In genomic region chr12:52951126-52951525, GRCh38 we compare ENCODE assay signal across 18 cellular contexts. TPM values are rescaled to one million over a fixed set of nuclear protein-coding genes. Genes with fewer than 3 reads are reported as not detected.
DNase-seq lines count a peak whose midpoint lies in the region; ATAC-seq, FAIRE-seq and TF ChIP-seq lines count a peak whose summit lies in the region.
"Had no signal": no experiment of that assay in that cellular context is flagged by ENCODE, and none has a peak within 500 bp of the region (broad histone marks: within the 10 kb centered on the region; RNA-seq: fewer than 3 reads in every experiment).

No MANE protein-coding gene starts in this region.

- H3K9me1 ChIP-seq in K562 (ENCODE audit: control insufficient read depth, insufficient read depth, low read length) = peaks cover 4% of the 10 kb centered on the region

- intact Hi-C loops in K562 (cut with micrococcal nuclease) = loop anchor here (2.0 kb wide), 1 partner anchor 56 kb away; the partner anchor contains the start of gene EIF4B
- intact Hi-C loops in kidney (cut with DNase I) = no loop called here
- intact Hi-C loops in aorta (cut with DNase I) = no loop called here

- peak; percentile 49 for DNase-seq in HT-29 (ENCODE audit: low spot score)
- DNase-seq in K562 (ENCODE audit: extremely low read depth in 1 of 4, low spot score in 3 of 4) = no peak
- DNase-seq in kidney = no peak
- DNase-seq in small intestine = no peak
- DNase-seq in NCI-H1417 treated with DMSO at 0.1 percent for 48 hours (lab: John Stamatoyannopoulos, UW) = no peak
- DNase-seq in SHP77 treated with DMSO at 0.1 percent for 48 hours (lab: John Stamatoyannopoulos, UW) = no peak
- no peak for DNase-seq in aorta
- DNase-seq: activated CD4-positive, alpha-beta T cell treated with anti-CD3 and anti-CD28 coated beads for 36 hours; activated T-cell treated with anti-CD3 and anti-CD28 coated beads, Interleukin-2, amount 50 U/mL, for 1 hour; DMS79 treated with DMSO at 0.1 percent for 48 hours; Karpas-422; NCI-H1694 treated with DMSO at 0.1 percent for 48 hours; NCI-H510A had no signal

- ATAC-seq in K562 (no peak), HG03442 (IDR thresholded peaks at IDR 0.05; ENCODE audit: unreplicated experiment) (no peak), aorta (ENCODE audit: low FRiP score) (no peak)
- ATAC-seq: activated CD4-positive, alpha-beta T cell treated with anti-CD3 and anti-CD28 coated beads for 36 hours had no signal

- H3K4me1 ChIP-seq in K562 (replicated peaks in 1 of 2; ENCODE audit: control insufficient read depth in 2 of 2, insufficient read depth in 2 of 2, low read length in 2 of 2) = peaks cover 39 to 48% of the 10 kb centered on the region in 2 experiments
- H3K4me1 ChIP-seq in kidney (ENCODE audit: control insufficient read depth in 1 of 2, insufficient read depth in 1 of 2, low read depth in 1 of 2, low read length in 2 of 2) = peaks cover 0 to 21% of the 10 kb centered on the region in 2 donors
- H3K4me1 ChIP-seq in small intestine (ENCODE audit: control insufficient read depth in 2 of 2, insufficient read depth in 1 of 2, low read depth in 1 of 2, low read length in 1 of 2) = peaks cover 0 to 3% of the 10 kb centered on the region in 2 donors
- no peaks in the 10 kb centered on the region for H3K4me1 ChIP-seq in aorta (ENCODE audit: control insufficient read depth in 1 of 2, insufficient read depth in 2 of 2, low read length in 2 of 2)
- H3K4me1 ChIP-seq: BLaER1 treated with 17β-estradiol and CSF1 and Interleukin-3, amounts not matched to agents 10 nM and 100 nM had no signal

- H3K27ac ChIP-seq in K562 (ENCODE audit: extremely low read depth, low read depth, low read length) (peak overlapping the region; percentile 100; the same call in 2 of the 3 replicates), kidney (ENCODE audit: low read depth in 2 of 2, low read length in 2 of 2) (no peak overlapping the region), small intestine (ENCODE audit: low read depth in 1 of 2, low read length in 1 of 2) (peak overlapping the region; percentile 91 to 99), aorta (ENCODE audit: low read depth in 1 of 2, low read length in 2 of 2) (no peak overlapping the region)
- H3K27ac ChIP-seq: BLaER1 treated with 17β-estradiol and CSF1 and Interleukin-3, amounts not matched to agents 10 nM and 100 nM had no signal

- H3K27me3 ChIP-seq in K562 (ENCODE audit: control insufficient read depth in 2 of 2, insufficient read depth in 2 of 2, low read length in 2 of 2) = no peaks in the 10 kb centered on the region
- H3K27me3 ChIP-seq in small intestine (ENCODE audit: control insufficient read depth in 2 of 2, insufficient read depth in 2 of 2, low read length in 2 of 2) = peaks cover 0 to 4% of the 10 kb centered on the region in 2 donors
- H3K27me3 ChIP-seq in aorta (ENCODE audit: control insufficient read depth in 1 of 2, insufficient read depth in 2 of 2, low read length in 1 of 2) = no peaks in the 10 kb centered on the region

- TF ChIP-seq POLR2A in K562 (conservative IDR thresholded peaks at IDR 0.05) = no peak

- H4K20me1 ChIP-seq in K562 (replicated peaks; ENCODE audit: control insufficient read depth, insufficient read depth, low read length) = peaks cover 6% of the 10 kb centered on the region
- H4K20me1 ChIP-seq: BLaER1 treated with 17β-estradiol and CSF1 and Interleukin-3, amounts not matched to agents 10 nM and 100 nM had no signal

- H3K4me3 ChIP-seq in K562 (peak overlapping the region; percentile 99; the same call in 1 of the 2 replicates), kidney (ENCODE audit: low read length in 2 of 2) (peak overlapping the region; percentile 68 to 92), small intestine (ENCODE audit: low read depth in 1 of 2, low read length in 2 of 2) (peak overlapping the region in 1 of 2 donors; percentile 57), aorta (ENCODE audit: low read length in 2 of 2) (no peak overlapping the region)
- H3K4me3 ChIP-seq: BLaER1 treated with 17β-estradiol and CSF1 and Interleukin-3, amounts not matched to agents 10 nM and 100 nM had no signal

- BruUV-seq in K562 (replicated peaks; lab: Mats Ljungman, UMichigan) = no TSS peak

- TF ChIP-seq RAD21 in K562 (CRISPR knock-in tag; conservative IDR thresholded peaks at IDR 0.05 in 1 of 2, IDR thresholded peaks at IDR 0.05 in 1 of 2) = no peak

- TF ChIP-seq EP300 in K562 (IDR thresholded peaks at IDR 0.05; ENCODE audit: low read length) = no peak

- H3K4me2 ChIP-seq in K562 (ENCODE audit: insufficient read depth, low read length) = peak overlapping the region; percentile 100
- H3K4me2 ChIP-seq: BLaER1 treated with 17β-estradiol and CSF1 and Interleukin-3, amounts not matched to agents 10 nM and 100 nM had no signal

- in situ Hi-C loops in K562 (cut with MboI) = loop anchor here (5.0 kb wide), 1 partner anchor 44 kb away; the partner anchor contains the start of gene KRT8

- no peak for FAIRE-seq in K562 (lab: Jason Lieb, UNC)
- FAIRE-seq in kidney (lab: Jason Lieb, UNC) = no peak
- no peak for FAIRE-seq in small intestine (lab: Jason Lieb, UNC)
- FAIRE-seq: colon, H54 had no signal

- 90% methylated on average over 1 of the region's 1 CpG for WGBS in K562 (ENCODE audit: insufficient coverage, low coverage, missing lambda C conversion rate)
- WGBS in small intestine, 3 donors = 41 to 77% (median 42%) methylated on average over 1 of the region's 1 CpG
- 96 to 100% methylated on average over 1 of the region's 1 CpG for WGBS in aorta, 2 donors

- POLR2A ChIA-PET in K562 (lab: Yijun Ruan, JAX) = interaction anchor here (0.6 to 4.3 kb wide), 10 partner anchors 9 to 74 kb away, joined by 3 to 35 read pairs (median 5); partner anchors contain the start of gene KRT8

- H3K9ac ChIP-seq in K562 (ENCODE audit: insufficient read depth in 1 of 2, low read depth in 2 of 2, low read length in 2 of 2) (peak overlapping the region; percentile 85 to 100), kidney (ENCODE audit: low read length in 2 of 2) (peak overlapping the region; percentile 24 to 93)
- H3K9ac ChIP-seq: BLaER1 treated with 17β-estradiol and CSF1 and Interleukin-3, amounts not matched to agents 10 nM and 100 nM had no signal

- H3K9me3 ChIP-seq in K562 (replicated peaks; ENCODE audit: control insufficient read depth, insufficient read depth, low read depth, low read length) (no peaks in the 10 kb centered on the region), kidney (ENCODE audit: control insufficient read depth in 1 of 2, low read length in 2 of 2) (no peaks in the 10 kb centered on the region), small intestine (ENCODE audit: control insufficient read depth, low read depth) (no peaks in the 10 kb centered on the region), aorta (ENCODE audit: control insufficient read depth, low read length) (no peaks in the 10 kb centered on the region)
- H3K9me3 ChIP-seq: BLaER1 treated with 17β-estradiol and CSF1 and Interleukin-3, amounts not matched to agents 10 nM and 100 nM had no signal

- no peak overlapping the region for H2AFZ ChIP-seq in K562 (ENCODE audit: low read depth, low read length)

- TF ChIP-seq CTCF in K562 (IDR thresholded peaks at IDR 0.05 in 2 of 3, conservative IDR thresholded peaks at IDR 0.05 in 1 of 3; ENCODE audit: insufficient read depth in 2 of 3, low read depth in 1 of 3, low read length in 3 of 3) (no peak), kidney (IDR thresholded peaks at IDR 0.05; ENCODE audit: borderline replicate concordance, extremely low read depth, insufficient read depth) (no peak)

- H3K36me3 ChIP-seq in K562 (ENCODE audit: control insufficient read depth, insufficient read depth, low read length) (peaks cover 46% of the 10 kb centered on the region), kidney (ENCODE audit: control insufficient read depth in 1 of 2, insufficient read depth in 2 of 2, low read length in 2 of 2) (peaks cover 3 to 16% of the 10 kb centered on the region in 2 donors), small intestine (ENCODE audit: control insufficient read depth in 2 of 2, insufficient read depth in 2 of 2, low read length in 2 of 2) (peaks cover 0 to 7% of the 10 kb centered on the region in 2 donors), aorta (ENCODE audit: control insufficient read depth in 1 of 2, insufficient read depth in 2 of 2, low read length in 1 of 2) (no peaks in the 10 kb centered on the region)
- H3K36me3 ChIP-seq: BLaER1 treated with 17β-estradiol and CSF1 and Interleukin-3, amounts not matched to agents 10 nM and 100 nM had no signal

- CTCF ChIA-PET in K562 (lab: Yijun Ruan, JAX; ENCODE audit: low intra/inter-chr PET ratio) = interaction anchor here (1.6 kb wide), 1 partner anchor 47 kb away, joined by 4 read pairs; no protein-coding TSS in a partner anchor

- peaks cover 48% of the 10 kb centered on the region for H3K79me2 ChIP-seq in K562 (ENCODE audit: control insufficient read depth, insufficient read depth, low read length)

RNA-seq across cellular contexts. Expression of gene KRT18, which starts 2.2 kb away (rescaled TPM):
- total RNA-seq in HT-29 (2014; rRNA removed; shearing (Covaris generic)) = 9,796 and 10,041 TPM in 2 replicates
- 104 and 217 TPM in 2 replicates for total RNA-seq in K562 (2011; cell fraction: chromatin; rRNA removed; ENCODE audit: low replicate concordance)
- total RNA-seq in K562 (2011; cell fraction: nucleolus; rRNA removed) = 123 and 155 TPM in 2 replicates
- total RNA-seq in K562 (2011; cell fraction: nucleoplasm; rRNA removed) = 141 and 184 TPM in 2 replicates
- total RNA-seq in K562 (2014; rRNA removed) (486 and 561 TPM in 2 replicates), K562 (2014; rRNA removed; fragmentation: Illumina TruSeq; extraction: Trizol) (206 and 246 TPM in 2 replicates), K562 (2015; rRNA removed; fragmentation: Illumina TruSeq; extraction: Trizol) (279 and 281 TPM in 2 replicates), K562 (2021) (332 and 346 TPM in 2 replicates), kidney (386 TPM), aorta (1 to 10 TPM; 3.9 to 9.0 TPM)
- polyA plus RNA-seq in K562 (2011; rRNA removed) (349 and 358 TPM in 2 replicates), K562 (2014; fragmentation: Illumina TruSeq; extraction: Trizol) (323 and 346 TPM in 2 replicates), K562 (2014; fragmentation: Nextera tagmentation; extraction: Ambion mirVana) (10 to 100 TPM; 26.3 to 34.2 TPM), K562 (2014; rRNA removed) (231 and 235 TPM in 2 replicates), kidney (ENCODE audit: insufficient read depth, low read depth, low replicate concordance) (245 TPM), small intestine (100 to 1,000 TPM; 484 to 728 (median 496) TPM), aorta (10 to 100 TPM; 15.8 to 54.1 TPM)
- 448 and 603 TPM in 2 replicates for polyA plus RNA-seq in K562 (2011; cell fraction: cytosol; rRNA removed)
- 384 and 542 TPM in 2 replicates for polyA plus RNA-seq in K562 (2011; cell fraction: nucleus; rRNA removed)
- 369 and 519 TPM in 2 replicates for polyA plus RNA-seq in K562 (2012)
- 306 and 320 TPM in 2 replicates for polyA minus RNA-seq in K562 (2011; rRNA and poly(A)+ RNA removed)
- polyA minus RNA-seq in K562 (2011; cell fraction: cytosol; rRNA and poly(A)+ RNA removed) = 439 and 476 TPM in 2 replicates
- 86.2 and 137 TPM in 2 replicates for polyA minus RNA-seq in K562 (2011; cell fraction: nucleus; rRNA and poly(A)+ RNA removed)

RNA-seq across cellular contexts. Expression of gene KRT8, which starts 46.2 kb away (rescaled TPM):
- total RNA-seq in HT-29 (2014; rRNA removed; shearing (Covaris generic)) = 5,686 and 5,723 TPM in 2 replicates
- 132 and 303 TPM in 2 replicates for total RNA-seq in K562 (2011; cell fraction: chromatin; rRNA removed; ENCODE audit: low replicate concordance)
- 225 and 301 TPM in 2 replicates for total RNA-seq in K562 (2011; cell fraction: nucleolus; rRNA removed)
- total RNA-seq in K562 (2011; cell fraction: nucleoplasm; rRNA removed) = 196 and 242 TPM in 2 replicates
- 262 and 326 TPM in 2 replicates for total RNA-seq in K562 (2014; rRNA removed)
- total RNA-seq in K562 (2014; rRNA removed; fragmentation: Illumina TruSeq; extraction: Trizol) = 157 and 159 TPM in 2 replicates
- total RNA-seq in K562 (2015; rRNA removed; fragmentation: Illumina TruSeq; extraction: Trizol) = 193 and 197 TPM in 2 replicates
- 364 and 392 TPM in 2 replicates for total RNA-seq in K562 (2021)
- 616 and 661 TPM in 2 replicates for polyA plus RNA-seq in K562 (2011; rRNA removed)
- polyA plus RNA-seq in K562 (2011; cell fraction: cytosol; rRNA removed) = 730 and 1,428 TPM in 2 replicates
- 253 and 293 TPM in 2 replicates for polyA plus RNA-seq in K562 (2011; cell fraction: nucleus; rRNA removed)
- 420 and 432 TPM in 2 replicates for polyA plus RNA-seq in K562 (2012)
- polyA plus RNA-seq in K562 (2014; fragmentation: Illumina TruSeq; extraction: Trizol) = 260 and 315 TPM in 2 replicates
- 10 to 100 TPM; 41.5 to 49.8 TPM for polyA plus RNA-seq in K562 (2014; fragmentation: Nextera tagmentation; extraction: Ambion mirVana)
- polyA plus RNA-seq in K562 (2014; rRNA removed) = 388 and 435 TPM in 2 replicates
- polyA minus RNA-seq in K562 (2011; rRNA and poly(A)+ RNA removed) = 930 and 1,077 TPM in 2 replicates
- polyA minus RNA-seq in K562 (2011; cell fraction: cytosol; rRNA and poly(A)+ RNA removed) = 578 and 629 TPM in 2 replicates
- 134 and 183 TPM in 2 replicates for polyA minus RNA-seq in K562 (2011; cell fraction: nucleus; rRNA and poly(A)+ RNA removed)
- 546 TPM for total RNA-seq in kidney
- polyA plus RNA-seq in kidney (ENCODE audit: insufficient read depth, low read depth, low replicate concordance) = 333 TPM
- 1,000 to 10,000 TPM; 2,417 to 3,002 (median 2,429) TPM for polyA plus RNA-seq in small intestine
- 100 to 1,000 TPM in 1 of 2 donors, 10 to 100 TPM in 1; 34.5 to 102 TPM for total RNA-seq in aorta
- polyA plus RNA-seq in aorta = 100 to 1,000 TPM in 1 of 2 donors, 10 to 100 TPM in 1; 39.4 to 323 TPM
- total RNA-seq: T-helper 1 cell treated with Interleukin-12 subunit alpha and Interleukin-12 subunit beta and Interleukin-4 antibody, amounts not matched to agents 30 ng/mL and 1 ng/mL, for 36 hours had no signal

RNA-seq across cellular contexts. Expression of gene EIF4B, which starts 55.1 kb away (rescaled TPM):
- 401 and 417 TPM in 2 replicates for total RNA-seq in HT-29 (2014; rRNA removed; shearing (Covaris generic))
- 260 and 374 TPM in 2 replicates for total RNA-seq in K562 (2011; cell fraction: chromatin; rRNA removed; ENCODE audit: low replicate concordance)
- 137 and 149 TPM in 2 replicates for total RNA-seq in K562 (2011; cell fraction: nucleolus; rRNA removed)
- total RNA-seq in K562 (2011; cell fraction: nucleoplasm; rRNA removed) = 211 and 264 TPM in 2 replicates
- total RNA-seq in K562 (2014; rRNA removed) (617 and 636 TPM in 2 replicates), K562 (2014; rRNA removed; fragmentation: Illumina TruSeq; extraction: Trizol) (669 and 710 TPM in 2 replicates), K562 (2015; rRNA removed; fragmentation: Illumina TruSeq; extraction: Trizol) (624 and 636 TPM in 2 replicates), K562 (2021) (535 and 617 TPM in 2 replicates), kidney (417 TPM), aorta (100 to 1,000 TPM; 353 to 439 TPM)
- polyA plus RNA-seq in K562 (2011; rRNA removed) (489 and 497 TPM in 2 replicates), K562 (2014; fragmentation: Illumina TruSeq; extraction: Trizol) (552 and 578 TPM in 2 replicates), K562 (2014; fragmentation: Nextera tagmentation; extraction: Ambion mirVana) (100 to 1,000 TPM; 138 to 150 TPM), K562 (2014; rRNA removed) (312 and 317 TPM in 2 replicates), kidney (ENCODE audit: insufficient read depth, low read depth, low replicate concordance) (114 TPM), small intestine (100 to 1,000 TPM; 160 to 236 (median 176) TPM), aorta (100 to 1,000 TPM; 147 to 259 TPM)
- 278 and 542 TPM in 2 replicates for polyA plus RNA-seq in K562 (2011; cell fraction: cytosol; rRNA removed)
- polyA plus RNA-seq in K562 (2011; cell fraction: nucleus; rRNA removed) = 180 and 236 TPM in 2 replicates
- 383 and 523 TPM in 2 replicates for polyA plus RNA-seq in K562 (2012)
- 1,377 and 1,493 TPM in 2 replicates for polyA minus RNA-seq in K562 (2011; rRNA and poly(A)+ RNA removed)
- polyA minus RNA-seq in K562 (2011; cell fraction: cytosol; rRNA and poly(A)+ RNA removed) = 466 and 538 TPM in 2 replicates
- polyA minus RNA-seq in K562 (2011; cell fraction: nucleus; rRNA and poly(A)+ RNA removed) = 102 and 253 TPM in 2 replicates

Comparison
In these comparisons a context has a peak if more than half of its experiments do, and no peak if none do; other contexts are left out.
1. H3K27ac ChIP-seq: peak in K562 (single experiment) and small intestine (2 of 2); none in kidney (0 of 2) and aorta (0 of 2).
2. H3K4me3 ChIP-seq: peak in K562 (single experiment) and kidney (2 of 2); none in aorta (0 of 2).
3. RNA of gene KRT18, which starts 2.2 kb away (total RNA-seq): 9,796 to 10,041 TPM in HT-29, 386 TPM in kidney (single experiment) and 104 to 561 TPM in K562; 3.9 to 9.0 TPM in aorta; every median in the first group is over 10 times any median in the second.
4. RNA of gene KRT8, which starts 46.2 kb away (total RNA-seq): 5,686 to 5,723 TPM in HT-29; 546 TPM in kidney (single experiment), 132 to 392 TPM in K562 and 34.5 to 102 TPM in aorta; every median in the first group is over 10 times any median in the second.